In the genomic region with DNA sequence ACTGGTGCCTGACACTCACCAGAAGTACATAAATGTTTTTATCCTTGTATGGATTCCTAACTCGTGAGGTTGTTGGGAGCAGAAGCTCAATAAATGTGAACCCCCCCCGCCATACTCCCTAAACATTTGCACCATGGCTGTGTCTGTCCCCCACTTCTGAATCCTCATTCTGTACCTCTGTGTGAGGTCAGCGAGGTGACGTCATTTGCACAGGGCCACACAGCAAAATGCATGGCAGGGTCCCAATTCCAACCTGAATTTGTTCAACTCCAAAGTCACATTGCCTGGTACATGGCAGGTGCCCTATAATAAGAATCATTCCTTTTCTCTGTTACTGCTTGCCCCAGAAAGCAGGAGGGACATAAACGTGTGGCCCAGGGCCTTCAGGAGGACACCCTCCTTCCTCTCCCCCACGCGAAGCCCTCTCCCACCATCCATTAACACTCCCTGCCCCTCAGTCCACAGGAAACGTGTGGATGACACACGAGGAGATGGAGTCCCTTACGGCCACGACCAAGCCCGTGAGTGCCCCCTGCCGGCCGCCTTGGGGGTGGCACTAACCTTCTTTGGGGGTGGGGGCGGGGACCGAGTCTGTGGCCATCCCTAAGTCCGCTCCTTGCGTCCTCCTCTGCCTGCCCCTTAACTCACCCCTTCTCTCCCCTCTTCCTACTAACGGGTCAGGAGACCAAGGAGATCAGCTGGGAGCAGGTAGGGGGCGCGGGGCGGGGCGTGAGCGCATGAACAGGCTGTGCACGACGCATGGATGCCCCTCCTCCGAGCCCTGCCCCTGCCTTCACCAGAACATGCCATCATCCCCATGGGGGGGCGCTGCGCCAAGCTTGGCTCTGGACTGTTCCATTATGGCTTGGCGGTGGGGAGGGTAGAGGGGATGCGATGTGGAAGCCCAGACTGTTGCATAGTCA, we compare ENCODE assay signal across 1 cellular context.
TF ChIP-seq lines count a peak whose summit lies in the region.

No MANE protein-coding gene starts in this region.

TF ChIP-seq in HepG2, 621 proteins besides CTCF, POLR2A, EP300 and RAD21 (continued from another document):
- TF ChIP-seq, protein P1, sequence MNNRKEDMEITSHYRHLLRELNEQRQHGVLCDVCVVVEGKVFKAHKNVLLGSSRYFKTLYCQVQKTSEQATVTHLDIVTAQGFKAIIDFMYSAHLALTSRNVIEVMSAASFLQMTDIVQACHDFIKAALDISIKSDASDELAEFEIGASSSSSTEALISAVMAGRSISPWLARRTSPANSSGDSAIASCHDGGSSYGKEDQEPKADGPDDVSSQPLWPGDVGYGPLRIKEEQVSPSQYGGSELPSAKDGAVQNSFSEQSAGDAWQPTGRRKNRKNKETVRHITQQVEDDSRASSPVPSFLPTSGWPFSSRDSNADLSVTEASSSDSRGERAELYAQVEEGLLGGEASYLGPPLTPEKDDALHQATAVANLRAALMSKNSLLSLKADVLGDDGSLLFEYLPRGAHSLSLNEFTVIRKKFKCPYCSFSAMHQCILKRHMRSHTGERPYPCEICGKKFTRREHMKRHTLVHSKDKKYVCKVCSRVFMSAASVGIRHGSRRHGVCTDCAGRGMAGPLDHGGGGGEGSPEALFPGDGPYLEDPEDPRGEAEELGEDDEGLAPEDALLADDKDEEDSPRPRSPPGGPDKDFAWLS (CRISPR knock-in tag; IDR thresholded peaks at IDR 0.05; ENCODE audit: borderline replicate concordance): no peak
- TF ChIP-seq SUZ12 (IDR thresholded peaks at IDR 0.05; ENCODE audit: low read depth, low read length) (no peak), CHD2 (IDR thresholded peaks at IDR 0.05; ENCODE audit: low read depth, low read length) (no peak), HOXA3 (CRISPR knock-in tag; IDR thresholded peaks at IDR 0.05) (peak; percentile 23; the same call in 1 of the 2 replicates)
- TF ChIP-seq, protein P2, sequence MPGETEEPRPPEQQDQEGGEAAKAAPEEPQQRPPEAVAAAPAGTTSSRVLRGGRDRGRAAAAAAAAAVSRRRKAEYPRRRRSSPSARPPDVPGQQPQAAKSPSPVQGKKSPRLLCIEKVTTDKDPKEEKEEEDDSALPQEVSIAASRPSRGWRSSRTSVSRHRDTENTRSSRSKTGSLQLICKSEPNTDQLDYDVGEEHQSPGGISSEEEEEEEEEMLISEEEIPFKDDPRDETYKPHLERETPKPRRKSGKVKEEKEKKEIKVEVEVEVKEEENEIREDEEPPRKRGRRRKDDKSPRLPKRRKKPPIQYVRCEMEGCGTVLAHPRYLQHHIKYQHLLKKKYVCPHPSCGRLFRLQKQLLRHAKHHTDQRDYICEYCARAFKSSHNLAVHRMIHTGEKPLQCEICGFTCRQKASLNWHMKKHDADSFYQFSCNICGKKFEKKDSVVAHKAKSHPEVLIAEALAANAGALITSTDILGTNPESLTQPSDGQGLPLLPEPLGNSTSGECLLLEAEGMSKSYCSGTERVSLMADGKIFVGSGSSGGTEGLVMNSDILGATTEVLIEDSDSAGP (CRISPR knock-in tag; IDR thresholded peaks at IDR 0.05; ENCODE audit: borderline replicate concordance): peak; percentile 29; the same call in 1 of the 2 replicates
- TF ChIP-seq, protein P3, sequence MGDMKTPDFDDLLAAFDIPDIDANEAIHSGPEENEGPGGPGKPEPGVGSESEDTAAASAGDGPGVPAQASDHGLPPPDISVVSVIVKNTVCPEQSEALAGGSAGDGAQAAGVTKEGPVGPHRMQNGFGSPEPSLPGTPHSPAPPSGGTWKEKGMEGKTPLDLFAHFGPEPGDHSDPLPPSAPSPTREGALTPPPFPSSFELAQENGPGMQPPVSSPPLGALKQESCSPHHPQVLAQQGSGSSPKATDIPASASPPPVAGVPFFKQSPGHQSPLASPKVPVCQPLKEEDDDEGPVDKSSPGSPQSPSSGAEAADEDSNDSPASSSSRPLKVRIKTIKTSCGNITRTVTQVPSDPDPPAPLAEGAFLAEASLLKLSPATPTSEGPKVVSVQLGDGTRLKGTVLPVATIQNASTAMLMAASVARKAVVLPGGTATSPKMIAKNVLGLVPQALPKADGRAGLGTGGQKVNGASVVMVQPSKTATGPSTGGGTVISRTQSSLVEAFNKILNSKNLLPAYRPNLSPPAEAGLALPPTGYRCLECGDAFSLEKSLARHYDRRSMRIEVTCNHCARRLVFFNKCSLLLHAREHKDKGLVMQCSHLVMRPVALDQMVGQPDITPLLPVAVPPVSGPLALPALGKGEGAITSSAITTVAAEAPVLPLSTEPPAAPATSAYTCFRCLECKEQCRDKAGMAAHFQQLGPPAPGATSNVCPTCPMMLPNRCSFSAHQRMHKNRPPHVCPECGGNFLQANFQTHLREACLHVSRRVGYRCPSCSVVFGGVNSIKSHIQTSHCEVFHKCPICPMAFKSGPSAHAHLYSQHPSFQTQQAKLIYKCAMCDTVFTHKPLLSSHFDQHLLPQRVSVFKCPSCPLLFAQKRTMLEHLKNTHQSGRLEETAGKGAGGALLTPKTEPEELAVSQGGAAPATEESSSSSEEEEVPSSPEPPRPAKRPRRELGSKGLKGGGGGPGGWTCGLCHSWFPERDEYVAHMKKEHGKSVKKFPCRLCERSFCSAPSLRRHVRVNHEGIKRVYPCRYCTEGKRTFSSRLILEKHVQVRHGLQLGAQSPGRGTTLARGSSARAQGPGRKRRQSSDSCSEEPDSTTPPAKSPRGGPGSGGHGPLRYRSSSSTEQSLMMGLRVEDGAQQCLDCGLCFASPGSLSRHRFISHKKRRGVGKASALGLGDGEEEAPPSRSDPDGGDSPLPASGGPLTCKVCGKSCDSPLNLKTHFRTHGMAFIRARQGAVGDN (CRISPR knock-in tag; IDR thresholded peaks at IDR 0.05): peak; percentile 76
